1 cellular context compared by ENCODE assay signal in the genomic region with DNA sequence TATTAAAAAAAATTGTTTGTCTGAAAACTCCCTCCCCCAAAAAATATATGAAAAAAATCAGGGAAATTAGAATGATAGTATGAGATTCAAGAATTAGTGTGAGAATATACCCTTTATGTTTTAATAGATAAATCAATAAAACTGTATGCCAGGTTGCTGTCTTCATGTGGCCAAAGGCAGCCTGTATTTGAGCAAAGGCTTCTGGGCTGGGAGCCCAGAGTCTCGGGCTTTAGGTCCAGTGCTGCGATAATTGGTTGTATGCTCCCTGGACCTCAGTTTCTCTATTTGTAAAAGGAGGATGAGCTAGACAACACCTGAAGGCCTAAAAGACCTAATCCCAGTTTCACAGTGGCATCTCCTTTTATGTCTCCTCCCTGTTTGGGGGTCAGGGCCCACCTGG.
TF ChIP-seq lines count a peak whose summit lies in the region.

No MANE protein-coding gene starts in this region.

TF ChIP-seq in HepG2, 621 proteins besides CTCF, POLR2A, EP300 and RAD21:
- TF ChIP-seq ARNT (IDR thresholded peaks at IDR 0.05) (no peak), SALL2 (CRISPR knock-in tag; IDR thresholded peaks at IDR 0.05) (no peak), ZNF224 (CRISPR knock-in tag; IDR thresholded peaks at IDR 0.05) (no peak), ZMYM2 (CRISPR knock-in tag; IDR thresholded peaks at IDR 0.05) (no peak), ZNF652 (CRISPR knock-in tag; IDR thresholded peaks at IDR 0.05; ENCODE audit: borderline replicate concordance, low read depth) (no peak), MAZ (IDR thresholded peaks at IDR 0.05; ENCODE audit: borderline replicate concordance, low read depth, low read length) (no peak), MAZ (CRISPR knock-in tag; IDR thresholded peaks at IDR 0.05; ENCODE audit: low read depth) (no peak), ZNF160 (CRISPR knock-in tag; IDR thresholded peaks at IDR 0.05) (no peak), ZNF326 (CRISPR knock-in tag; IDR thresholded peaks at IDR 0.05; ENCODE audit: borderline replicate concordance) (no peak), SUZ12 (IDR thresholded peaks at IDR 0.05; ENCODE audit: low read depth, low read length) (no peak)
- TF ChIP-seq, protein P1, sequence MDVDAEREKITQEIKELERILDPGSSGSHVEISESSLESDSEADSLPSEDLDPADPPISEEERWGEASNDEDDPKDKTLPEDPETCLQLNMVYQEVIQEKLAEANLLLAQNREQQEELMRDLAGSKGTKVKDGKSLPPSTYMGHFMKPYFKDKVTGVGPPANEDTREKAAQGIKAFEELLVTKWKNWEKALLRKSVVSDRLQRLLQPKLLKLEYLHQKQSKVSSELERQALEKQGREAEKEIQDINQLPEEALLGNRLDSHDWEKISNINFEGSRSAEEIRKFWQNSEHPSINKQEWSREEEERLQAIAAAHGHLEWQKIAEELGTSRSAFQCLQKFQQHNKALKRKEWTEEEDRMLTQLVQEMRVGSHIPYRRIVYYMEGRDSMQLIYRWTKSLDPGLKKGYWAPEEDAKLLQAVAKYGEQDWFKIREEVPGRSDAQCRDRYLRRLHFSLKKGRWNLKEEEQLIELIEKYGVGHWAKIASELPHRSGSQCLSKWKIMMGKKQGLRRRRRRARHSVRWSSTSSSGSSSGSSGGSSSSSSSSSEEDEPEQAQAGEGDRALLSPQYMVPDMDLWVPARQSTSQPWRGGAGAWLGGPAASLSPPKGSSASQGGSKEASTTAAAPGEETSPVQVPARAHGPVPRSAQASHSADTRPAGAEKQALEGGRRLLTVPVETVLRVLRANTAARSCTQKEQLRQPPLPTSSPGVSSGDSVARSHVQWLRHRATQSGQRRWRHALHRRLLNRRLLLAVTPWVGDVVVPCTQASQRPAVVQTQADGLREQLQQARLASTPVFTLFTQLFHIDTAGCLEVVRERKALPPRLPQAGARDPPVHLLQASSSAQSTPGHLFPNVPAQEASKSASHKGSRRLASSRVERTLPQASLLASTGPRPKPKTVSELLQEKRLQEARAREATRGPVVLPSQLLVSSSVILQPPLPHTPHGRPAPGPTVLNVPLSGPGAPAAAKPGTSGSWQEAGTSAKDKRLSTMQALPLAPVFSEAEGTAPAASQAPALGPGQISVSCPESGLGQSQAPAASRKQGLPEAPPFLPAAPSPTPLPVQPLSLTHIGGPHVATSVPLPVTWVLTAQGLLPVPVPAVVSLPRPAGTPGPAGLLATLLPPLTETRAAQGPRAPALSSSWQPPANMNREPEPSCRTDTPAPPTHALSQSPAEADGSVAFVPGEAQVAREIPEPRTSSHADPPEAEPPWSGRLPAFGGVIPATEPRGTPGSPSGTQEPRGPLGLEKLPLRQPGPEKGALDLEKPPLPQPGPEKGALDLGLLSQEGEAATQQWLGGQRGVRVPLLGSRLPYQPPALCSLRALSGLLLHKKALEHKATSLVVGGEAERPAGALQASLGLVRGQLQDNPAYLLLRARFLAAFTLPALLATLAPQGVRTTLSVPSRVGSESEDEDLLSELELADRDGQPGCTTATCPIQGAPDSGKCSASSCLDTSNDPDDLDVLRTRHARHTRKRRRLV (CRISPR knock-in tag; IDR thresholded peaks at IDR 0.05): no peak
